Comparison of ENCODE assay signal across 8 cellular contexts in genomic region chr4:81351653-81352455, GRCh38.
A peak's percentile ranks its signal among the peaks of the same experiment; 100 is the strongest.
DNase-seq lines count a peak whose midpoint lies in the region; ATAC-seq and TF ChIP-seq lines count a peak whose summit lies in the region.

No MANE protein-coding gene starts in this region.

- ATAC-seq in GM18909 (IDR thresholded peaks at IDR 0.05; ENCODE audit: poor library complexity, unreplicated experiment) (peak; percentile 85), HG03108 (IDR thresholded peaks at IDR 0.05; ENCODE audit: unreplicated experiment) (peak; percentile 67), lung (ENCODE audit: insufficient read depth, low FRiP score) (peak; percentile 71)

- H3K36me3 ChIP-seq in BJ (ENCODE audit: control insufficient read depth, insufficient read depth, low read length) = no peaks in the 10 kb centered on the region
- H3K36me3 ChIP-seq in lung (ENCODE audit: control insufficient read depth in 2 of 2, insufficient read depth in 2 of 2, low read length in 2 of 2) = no peaks in the 10 kb centered on the region

- TF ChIP-seq CTCF in BJ (IDR thresholded peaks at IDR 0.05; ENCODE audit: insufficient read depth, low read depth, low read length) (peak; percentile 88), coronary artery (IDR thresholded peaks at IDR 0.05) (peak; percentile 72), lung (IDR thresholded peaks at IDR 0.05; ENCODE audit: control extremely low read depth, extremely low read depth) (peak; percentile 65)

- H3K27me3 ChIP-seq in BJ (ENCODE audit: control insufficient read depth, insufficient read depth, low read length) (no peaks in the 10 kb centered on the region), lung (ENCODE audit: control insufficient read depth, insufficient read depth) (no peaks in the 10 kb centered on the region)

- H3K27ac ChIP-seq in coronary artery (no peak overlapping the region), lung (ENCODE audit: low read depth in 1 of 2, low read length in 1 of 2) (no peak overlapping the region)

- H3K4me1 ChIP-seq in lung (ENCODE audit: control insufficient read depth in 2 of 2, insufficient read depth in 2 of 2, low read length in 2 of 2) = peaks cover 0 to 2% of the 10 kb centered on the region in 2 donors

- DNase-seq in BJ (ENCODE audit: low read depth) (no peak), NCI-H2227 (lab: John Stamatoyannopoulos, UW; ENCODE audit: unreplicated experiment) (peak; percentile 76), coronary artery (ENCODE audit: low spot score) (no peak), lung (ENCODE audit: low spot score) (peak; percentile 62)
- DNase-seq in activated CD4-positive, alpha-beta T cell treated with anti-CD3 and anti-CD28 coated beads for 48 hours = peak; percentile 81
- DNase-seq in stimulated activated CD8-positive, alpha-beta memory T cell treated with anti-CD3 and anti-CD28 coated beads, Interleukin-15, amount 100 ng/mL, for 1 hour (ENCODE audit: low read depth) = peak; percentile 44

- H3K4me3 ChIP-seq in BJ (ENCODE audit: low read depth, low read length) (no peak overlapping the region), coronary artery (no peak overlapping the region), lung (no peak overlapping the region)

- 24 to 33% methylated on average over 11 of the region's 11 CpGs for WGBS in lung, 2 donors

- no peaks in the 10 kb centered on the region for H3K9me3 ChIP-seq in lung (ENCODE audit: control insufficient read depth in 2 of 2, insufficient read depth in 1 of 2, low read length in 1 of 2)

- POLR2A ChIA-PET in BJ (lab: Charles Lee) = no interaction called here

- CTCF ChIA-PET in BJ (lab: Yijun Ruan, JAX) = interaction anchor here (0.7 to 7.4 kb wide), 44 partner anchors 9 to 1168 kb away, joined by 3 to 114 read pairs (median 4); partner anchors contain the start of gene PRKG2

Comparison
In these comparisons a context has a peak if more than half of its experiments do, and no peak if none do; other contexts are left out.
1. DNase-seq: peak in NCI-H2227 (single experiment), activated CD4-positive, alpha-beta T cell treated with anti-CD3 and anti-CD28 coated beads for 48 hours (single experiment), lung (single experiment) and stimulated activated CD8-positive, alpha-beta memory T cell treated with anti-CD3 and anti-CD28 coated beads, Interleukin-15, amount 100 ng/mL, for 1 hour (single experiment); none in BJ (single experiment) and coronary artery (single experiment).
2. Peak in every context shown above with its lines, with median percentiles within 50 percentile points of each other: CTCF ChIP-seq and ATAC-seq.